14 cellular contexts compared by ENCODE assay signal in the genomic region with DNA sequence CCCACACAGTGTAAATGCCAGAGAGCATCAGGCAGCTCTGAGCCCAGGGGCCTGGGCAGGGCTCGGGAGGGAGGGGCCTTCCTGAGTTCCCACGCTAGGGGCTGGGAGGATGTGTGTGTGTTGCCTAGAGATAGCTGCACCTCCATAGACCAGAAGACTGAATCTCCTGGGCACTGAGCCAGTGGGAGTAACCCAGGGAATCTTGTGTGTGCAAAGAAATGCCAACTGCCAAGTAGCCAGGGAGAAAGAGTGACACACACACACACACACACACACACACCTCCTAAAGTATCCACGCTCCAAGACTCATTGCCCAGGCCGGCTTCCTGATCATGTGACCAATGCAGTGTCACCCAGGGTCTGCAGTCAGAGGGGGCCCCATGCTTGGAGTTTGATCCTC.
DNase-seq lines count a peak whose midpoint lies in the region; ATAC-seq and TF ChIP-seq lines count a peak whose summit lies in the region.
"Had no signal": no experiment of that assay in that cellular context is flagged by ENCODE, and none has a peak within 500 bp of the region (broad histone marks: within the 10 kb centered on the region; RNA-seq: fewer than 3 reads in every experiment).

No MANE protein-coding gene starts in this region.

- no peaks in the 10 kb centered on the region for H3K27me3 ChIP-seq in WERI-Rb-1 (ENCODE audit: insufficient read depth, low read depth, severe bottlenecking)

- in situ Hi-C loops in KBM-7 (cut with MboI; ENCODE audit: low pct_unique_long_range_greater_than_20kb, low sequenced_read_pairs), result no loop called here

- no peak for ATAC-seq in GM18498 (IDR thresholded peaks at IDR 0.05; ENCODE audit: unreplicated experiment)
- ATAC-seq: GM12878; naive thymus-derived CD4-positive, alpha-beta T cell had no signal

- DNase-seq in COR-L47 (lab: John Stamatoyannopoulos, UW) (peak; percentile 84), HT-29 (ENCODE audit: low spot score) (peak; percentile 14), WERI-Rb-1 (peak; percentile 35), medulla oblongata (ENCODE audit: extremely low spot score) (peak; percentile 55), KBM-7 (no peak), NAMALWA (ENCODE audit: low spot score) (no peak)
- no peak for DNase-seq in activated CD4-positive, alpha-beta T cell treated with anti-CD3 and anti-CD28 coated beads for 4 hours
- DNase-seq: immature natural killer cell; Karpas-422; naive thymus-derived CD4-positive, alpha-beta T cell; spleen had no signal

- H3K27ac ChIP-seq in WERI-Rb-1, result no peak overlapping the region
- H3K27ac ChIP-seq: spleen had no signal

- no peaks in the 10 kb centered on the region for H3K36me3 ChIP-seq in WERI-Rb-1
- H3K36me3 ChIP-seq: HAP-1, spleen had no signal

- no peak for TF ChIP-seq CTCF in WERI-Rb-1 (IDR thresholded peaks at IDR 0.05; ENCODE audit: low read depth, low read length)

- no peak overlapping the region for H3K4me3 ChIP-seq in WERI-Rb-1 (ENCODE audit: low read depth, low read length)
- H3K4me3 ChIP-seq: GM12878, HAP-1, spleen had no signal

- H3K9me3 ChIP-seq in WERI-Rb-1 (ENCODE audit: severe bottlenecking), result no peaks in the 10 kb centered on the region
- H3K9me3 ChIP-seq: HAP-1, spleen had no signal

Comparison
In these comparisons a context has a peak if more than half of its experiments do, and no peak if none do; other contexts are left out.
1. DNase-seq: peak in COR-L47 (single experiment), HT-29 (single experiment), WERI-Rb-1 (single experiment) and medulla oblongata (single experiment); none in activated CD4-positive, alpha-beta T cell treated with anti-CD3 and anti-CD28 coated beads for 4 hours (0 of 2), KBM-7 (single experiment) and NAMALWA (single experiment).